Comparison of ENCODE assay signal across 22 cellular contexts in genomic region chr2:105631011-105631410, GRCh38.
"Had no signal": no experiment of that assay in that cellular context is flagged by ENCODE, and none has a peak within 500 bp of the region (broad histone marks: within the 10 kb centered on the region; RNA-seq: fewer than 3 reads in every experiment).

No MANE protein-coding gene starts in this region.

- ATAC-seq: activated T-cell treated with anti-CD3 and anti-CD28 coated beads, Interleukin-2, amount 50 U/mL, for 4 hours; T-cell had no signal

- H3K4me3 ChIP-seq: SK-N-MC had no signal

- FAIRE-seq: TTC549 had no signal

- DNase-seq: activated CD4-positive, alpha-beta memory T cell treated with anti-CD3 and anti-CD28 coated beads for 36 hours; activated CD4-positive, alpha-beta T cell treated with anti-CD3 and anti-CD28 coated beads, Interleukin-2, amount 10 ng/mL, durations not matched to agents 7 days and 5 days; activated CD4-positive, CD25-positive, alpha-beta regulatory T cell; activated CD8-positive, alpha-beta memory T cell treated with anti-CD3 and anti-CD28 coated beads for 24 hours; activated effector memory CD4-positive, alpha-beta T cell treated with anti-CD3 and anti-CD28 coated beads, Interleukin-2, amount 50 U/mL, for 16 hours; activated naive CD4-positive, alpha-beta T cell treated with anti-CD3 and anti-CD28 coated beads for 36 hours; activated T-cell treated with anti-CD3 and anti-CD28 coated beads, Interleukin-2, amount 50 U/mL, for 4 hours; amygdala; caudate nucleus; Karpas-422; NCI-H146; NCI-H187 treated with DMSO at 0.1 percent for 48 hours; NCI-H2081 treated with DMSO at 0.1 percent for 48 hours; NCI-H2171; NCI-H226; NCI-H526; NCI-H82; T-cell; T-helper 2 cell; T1000 had no signal

- H3K27ac ChIP-seq: SK-N-MC had no signal
